Comparison of ENCODE assay signal across 26 cellular contexts in the genomic region with DNA sequence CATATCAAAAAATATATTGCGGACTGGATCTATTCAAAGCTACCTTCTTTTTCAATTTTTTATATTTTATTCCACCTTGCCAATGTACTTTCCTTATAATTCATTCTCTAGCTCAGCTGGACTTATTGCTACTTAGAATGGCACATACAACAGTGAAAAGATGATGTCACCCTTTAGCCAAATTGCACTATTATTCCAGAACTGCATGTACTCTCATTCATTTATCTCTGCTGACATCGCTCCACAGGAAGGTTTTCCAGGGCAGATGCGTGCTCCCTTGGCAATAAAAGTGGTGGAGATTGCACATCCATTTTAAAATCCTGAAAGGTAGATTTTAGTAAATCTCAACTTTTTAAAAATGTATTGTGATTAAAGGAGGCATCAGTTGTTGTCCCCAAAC.
DNase-seq lines count a peak whose midpoint lies in the region; ATAC-seq, FAIRE-seq and TF ChIP-seq lines count a peak whose summit lies in the region.
"Had no signal": no experiment of that assay in that cellular context is flagged by ENCODE, and none has a peak within 500 bp of the region (broad histone marks: within the 10 kb centered on the region; RNA-seq: fewer than 3 reads in every experiment).

No MANE protein-coding gene starts in this region.

- ATAC-seq in A549 (no peak), IMR-90 (ENCODE audit: low read depth) (no peak), pancreas (no peak)
- no peak for ATAC-seq in naive thymus-derived CD8-positive, alpha-beta T cell
- ATAC-seq: esophagus mucosa, gastrocnemius medialis, GM12878, GM23338 had no signal

- dilution Hi-C loops in IMR-90 (cut with HindIII; ENCODE audit: low sequenced_read_pairs, unreplicated experiment): no loop called here

- intact Hi-C loops in IMR-90 (cut with micrococcal nuclease): no loop called here
- intact Hi-C loops in dorsolateral prefrontal cortex (cut with DNase I): no loop called here
- intact Hi-C loops in pancreas (cut with DNase I): no loop called here
- intact Hi-C loops in testis (cut with DNase I; ENCODE audit: low total_unique reads): no loop called here

- no peak overlapping the region for H2AK9ac ChIP-seq in IMR-90 (replicated peaks; ENCODE audit: low read depth, low read length, poor library complexity)

- H3K27me3 Mint-ChIP-seq in naive thymus-derived CD8-positive, alpha-beta T cell: peaks cover 0 to 7% (median 4%) of the 10 kb centered on the region in 5 donors
- H3K27me3 Mint-ChIP-seq: activated T-cell treated with anti-CD3 and anti-CD28 coated beads, Interleukin-2, amount 50 U/mL, for 24 hours; CD4-positive, alpha-beta T cell had no signal

- TF ChIP-seq RAD21 in A549 (conservative IDR thresholded peaks at IDR 0.05 in 1 of 2, IDR thresholded peaks at IDR 0.05 in 1 of 2): no peak
- TF ChIP-seq RAD21 in IMR-90 (IDR thresholded peaks at IDR 0.05; ENCODE audit: low read length): no peak

- H3K36me3 Mint-ChIP-seq in naive thymus-derived CD8-positive, alpha-beta T cell: no peaks in the 10 kb centered on the region

- no TSS peak for BruUV-seq in IMR-90 (replicated peaks; lab: Mats Ljungman, UMichigan)

- CTCF ChIA-PET in A549 (lab: Yijun Ruan, JAX) (interaction anchor here (0.5 to 0.8 kb wide), 2 partner anchors 12 to 67 kb away, joined by 3 to 5 read pairs; no protein-coding TSS in a partner anchor), IMR-90 (lab: Yijun Ruan, JAX) (interaction anchor here (0.5 kb wide), 1 partner anchor 25 kb away, joined by 5 read pairs; no protein-coding TSS in a partner anchor)

- no peak overlapping the region for H2AFZ ChIP-seq in IMR-90 (replicated peaks; ENCODE audit: low read length, poor library complexity)
- H2AFZ ChIP-seq: GM23338 had no signal

- no peaks in the 10 kb centered on the region for H3K4me1 Mint-ChIP-seq in naive thymus-derived CD8-positive, alpha-beta T cell
- H3K4me1 Mint-ChIP-seq: GM23338 had no signal

- no peak overlapping the region for H2BK15ac ChIP-seq in IMR-90 (ENCODE audit: low read depth, low read length)
- no peak overlapping the region for H2BK15ac ChIP-seq in mesendoderm (replicated peaks; ENCODE audit: low read depth)

- no peak overlapping the region for H2BK5ac ChIP-seq in IMR-90 (ENCODE audit: low read depth, low read length, poor library complexity, severe bottlenecking)
- no peak overlapping the region for H2BK5ac ChIP-seq in mesendoderm (ENCODE audit: low read length)

- H4K5ac ChIP-seq in IMR-90 (ENCODE audit: low read depth, low read length) (no peak overlapping the region), mesendoderm (ENCODE audit: low read length) (no peak overlapping the region)

- H3K79me1 ChIP-seq in IMR-90 (ENCODE audit: low read depth in 1 of 2, low read length in 2 of 2): no peaks in the 10 kb centered on the region
- no peaks in the 10 kb centered on the region for H3K79me1 ChIP-seq in mesendoderm (ENCODE audit: low read length)

- TF ChIP-seq CTCF in A549 (IDR thresholded peaks at IDR 0.05) (no peak), IMR-90 (conservative IDR thresholded peaks at IDR 0.05; ENCODE audit: low read depth, low read length) (no peak), dorsolateral prefrontal cortex (IDR thresholded peaks at IDR 0.05 in 54 of 56, conservative IDR thresholded peaks at IDR 0.05 in 2 of 56; ENCODE audit: low read depth in 1 of 56, partially characterized antibody in 56 of 56) (peak in 2 of 56 donors; percentile 4 to 10), pancreas (IDR thresholded peaks at IDR 0.05) (no peak), testis (IDR thresholded peaks at IDR 0.05) (no peak)

- H3K27ac ChIP-seq in A549 (peak overlapping the region in 1 of 2 experiments; percentile 26; a peak in 1 of 6 replicates), IMR-90 (ENCODE audit: insufficient read depth, low read length) (no peak overlapping the region), dorsolateral prefrontal cortex (peak overlapping the region in 32 of 59 donors; percentile 1 to 81 (median 55)), mesendoderm (ENCODE audit: low read depth, low read length) (no peak overlapping the region), pancreas (no peak overlapping the region), testis (no peak overlapping the region)
- H3K27ac ChIP-seq: gastrocnemius medialis, RWPE1, uterus had no signal

- no peaks in the 10 kb centered on the region for H3K9me1 ChIP-seq in IMR-90 (ENCODE audit: insufficient read depth, low read length)

- POLR2A ChIA-PET in A549 (lab: Yijun Ruan, JAX): no interaction called here
- POLR2A ChIA-PET in IMR-90 (lab: Charles Lee; ENCODE audit: unreplicated experiment): no interaction called here
- POLR2A ChIA-PET in naive thymus-derived CD8-positive, alpha-beta T cell (lab: Charles Lee): no interaction called here

- H3K56ac ChIP-seq in IMR-90 (ENCODE audit: extremely low read depth, insufficient read depth, low read length): no peak overlapping the region
- no peak overlapping the region for H3K56ac ChIP-seq in mesendoderm (ENCODE audit: low read length)

- H3K4me3 ChIP-seq in A549: no peak overlapping the region
- H3K4me3 ChIP-seq in IMR-90 (ENCODE audit: insufficient read depth, low read depth, low read length): no peak overlapping the region
- H3K4me3 ChIP-seq in dorsolateral prefrontal cortex: peak overlapping the region in 4 of 59 donors; percentile 1 to 26 (median 12)
- H3K4me3 ChIP-seq in mesendoderm (ENCODE audit: low read length): no peak overlapping the region
- H3K4me3 ChIP-seq in pancreas: no peak overlapping the region
- H3K4me3 ChIP-seq in testis: no peak overlapping the region
- H3K4me3 ChIP-seq: gastrocnemius medialis, GM12878, GM23338, uterus had no signal

- H3K4me1 ChIP-seq in A549 (peaks cover 3% of the 10 kb centered on the region; the same call in 1 of the 3 replicates), IMR-90 (ENCODE audit: control insufficient read depth, insufficient read depth, low read length) (no peaks in the 10 kb centered on the region), mesendoderm (ENCODE audit: control insufficient read depth, low read depth, low read length) (no peaks in the 10 kb centered on the region), pancreas (no peaks in the 10 kb centered on the region), testis (no peaks in the 10 kb centered on the region)
- H3K4me1 ChIP-seq: gastrocnemius medialis, uterus had no signal

- no peak overlapping the region for H3K18ac ChIP-seq in IMR-90 (ENCODE audit: low read depth, low read length)
- H3K18ac ChIP-seq in mesendoderm (ENCODE audit: low read length): no peak overlapping the region

- FAIRE-seq in A549 (lab: Jason Lieb, UNC): no peak
- FAIRE-seq in pancreas (lab: Jason Lieb, UNC): no peak
- FAIRE-seq: GM12878, kidney had no signal

- no peaks in the 10 kb centered on the region for H3K9me3 ChIP-seq in A549
- no peaks in the 10 kb centered on the region for H3K9me3 ChIP-seq in IMR-90 (ENCODE audit: control insufficient read depth, insufficient read depth, low read length)
- no peaks in the 10 kb centered on the region for H3K9me3 ChIP-seq in pancreas
- no peaks in the 10 kb centered on the region for H3K9me3 ChIP-seq in testis
- H3K9me3 ChIP-seq: gastrocnemius medialis, uterus had no signal

- H4K20me1 ChIP-seq in IMR-90 (ENCODE audit: insufficient read depth, low read length): no peaks in the 10 kb centered on the region

- H2BK120ac ChIP-seq in IMR-90 (ENCODE audit: low read depth, low read length) (no peak overlapping the region), mesendoderm (ENCODE audit: low read depth, low read length) (no peak overlapping the region)

- no peak overlapping the region for H3K27ac Mint-ChIP-seq in naive thymus-derived CD8-positive, alpha-beta T cell
- H3K27ac Mint-ChIP-seq: activated naive CD4-positive, alpha-beta T cell treated with anti-CD3 and anti-CD28 coated beads for 36 hours; activated T-cell treated with anti-CD3 and anti-CD28 coated beads, Interleukin-2, amount 50 U/mL, for 24 hours; CD4-positive, alpha-beta T cell; GM23338 had no signal

- TF ChIP-seq POLR2A in A549 (IDR thresholded peaks at IDR 0.05; ENCODE audit: low read length): no peak
- no peak for TF ChIP-seq POLR2A in IMR-90 (IDR thresholded peaks at IDR 0.05; ENCODE audit: low read depth, low read length)
- TF ChIP-seq POLR2A in testis (IDR thresholded peaks at IDR 0.05): no peak

- H3K14ac ChIP-seq in IMR-90 (replicated peaks; ENCODE audit: low read depth, low read length): no peak overlapping the region

- H2AK5ac ChIP-seq in IMR-90 (ENCODE audit: low read depth, low read length) (no peak overlapping the region), mesendoderm (ENCODE audit: low read length) (no peak overlapping the region)

- no peak for DNase-seq in A549 (ENCODE audit: low read depth in 1 of 2, low spot score in 1 of 2)
- DNase-seq in IMR-90: peak; percentile 16
- peak; percentile 55 for DNase-seq in SK-N-DZ (ENCODE audit: low spot score)
- DNase-seq in dorsolateral prefrontal cortex: no peak
- DNase-seq in naive thymus-derived CD8-positive, alpha-beta T cell: no peak
- DNase-seq in mesendoderm: no peak
- no peak for DNase-seq in pancreas
- no peak for DNase-seq in testis
- DNase-seq: activated CD4-positive, CD25-positive, alpha-beta regulatory T cell treated with anti-CD3 and anti-CD28 coated beads, Interleukin-2, amount 50 U/mL, for 72 hours; activated naive CD4-positive, alpha-beta T cell treated with anti-CD3 and anti-CD28 coated beads for 36 hours; activated T-cell treated with anti-CD3 and anti-CD28 coated beads, Interleukin-2, amount 50 U/mL, for 24 hours; CD4-positive, alpha-beta T cell; central memory CD4-positive, alpha-beta T cell; DMS153; effector CD4-positive, alpha-beta T cell; gastrocnemius medialis; kidney; NCI-H1105; NCI-H226; occipital lobe; stimulated activated CD8-positive, alpha-beta memory T cell treated with anti-CD3 and anti-CD28 coated beads, Interleukin-4, amount 100 ng/mL, for 48 hours; uterus had no signal

- no peak overlapping the region for H4K91ac ChIP-seq in IMR-90 (ENCODE audit: insufficient read depth, low read depth, low read length)

- H3K36me3 ChIP-seq in IMR-90 (ENCODE audit: control insufficient read depth, insufficient read depth, low read length) (no peaks in the 10 kb centered on the region), mesendoderm (ENCODE audit: control insufficient read depth, insufficient read depth, low read length) (no peaks in the 10 kb centered on the region), pancreas (no peaks in the 10 kb centered on the region), testis (ENCODE audit: low read depth, missing control alignments) (no peaks in the 10 kb centered on the region)
- H3K36me3 ChIP-seq: gastrocnemius medialis, uterus had no signal

- no peaks in the 10 kb centered on the region for H3K79me2 ChIP-seq in mesendoderm (ENCODE audit: control insufficient read depth, insufficient read depth, low read length)

- H3K4me2 ChIP-seq in A549 (peak overlapping the region; percentile 2; the same call in 2 of the 3 replicates), IMR-90 (ENCODE audit: low read depth, low read length) (no peak overlapping the region), mesendoderm (ENCODE audit: low read length) (no peak overlapping the region)
- H3K4me2 ChIP-seq: GM23338 had no signal

- H3K27me3 ChIP-seq in IMR-90 (ENCODE audit: control insufficient read depth, insufficient read depth, low read length): peaks cover 16% of the 10 kb centered on the region
- no peaks in the 10 kb centered on the region for H3K27me3 ChIP-seq in dorsolateral prefrontal cortex
- H3K27me3 ChIP-seq in mesendoderm (ENCODE audit: insufficient read depth, low read length, poor library complexity): no peaks in the 10 kb centered on the region
- H3K27me3 ChIP-seq in pancreas: no peaks in the 10 kb centered on the region
- H3K27me3 ChIP-seq in testis: no peaks in the 10 kb centered on the region
- H3K27me3 ChIP-seq: gastrocnemius medialis, uterus had no signal

- H3K9ac ChIP-seq in IMR-90 (ENCODE audit: low read depth, low read length) (no peak overlapping the region), mesendoderm (ENCODE audit: low read length) (no peak overlapping the region)

- no peak overlapping the region for H4K8ac ChIP-seq in IMR-90 (ENCODE audit: low read depth in 2 of 2, low read length in 2 of 2)
- no peak overlapping the region for H4K8ac ChIP-seq in mesendoderm (ENCODE audit: low read depth, low read length)

- no peak overlapping the region for H2BK20ac ChIP-seq in IMR-90 (ENCODE audit: low read depth, low read length)

- H3K4me3 Mint-ChIP-seq in naive thymus-derived CD8-positive, alpha-beta T cell: no peak overlapping the region
- H3K4me3 Mint-ChIP-seq: activated naive CD4-positive, alpha-beta T cell treated with anti-CD3 and anti-CD28 coated beads for 36 hours; activated T-cell treated with anti-CD3 and anti-CD28 coated beads, Interleukin-2, amount 50 U/mL, for 24 hours; CD4-positive, alpha-beta T cell; GM23338 had no signal

- H3K23ac ChIP-seq in IMR-90 (ENCODE audit: low read depth, low read length): no peak overlapping the region
- H3K23ac ChIP-seq in mesendoderm (ENCODE audit: low read length): no peak overlapping the region

- no peak for TF ChIP-seq EP300 in A549 (IDR thresholded peaks at IDR 0.05)

- in situ Hi-C loops in IMR-90 (cut with MboI; ENCODE audit: low sequenced_read_pairs): no loop called here

- H3K9me3 Mint-ChIP-seq in naive thymus-derived CD8-positive, alpha-beta T cell: no peaks in the 10 kb centered on the region
- H3K9me3 Mint-ChIP-seq: activated naive CD4-positive, alpha-beta T cell treated with anti-CD3 and anti-CD28 coated beads for 36 hours; activated T-cell treated with anti-CD3 and anti-CD28 coated beads, Interleukin-2, amount 50 U/mL, for 24 hours; CD4-positive, alpha-beta T cell; GM23338 had no signal

- H3K4ac ChIP-seq in IMR-90 (ENCODE audit: low read depth, low read length): no peak overlapping the region
- H3K4ac ChIP-seq in mesendoderm (ENCODE audit: low read depth, low read length): no peak overlapping the region

- WGBS in A549 (ENCODE audit: missing lambda C conversion rate): 39% methylated on average over 3 of the region's 3 CpGs
- WGBS in IMR-90 (ENCODE audit: extremely low coverage in 2 of 2, insufficient read length in 1 of 2), 2 experiments: no CpG with 5 or more reads among the region's 3 CpGs
- no CpG with 5 or more reads among the region's 3 CpGs for WGBS in mesendoderm (ENCODE audit: extremely low coverage, insufficient coverage, low lambda C conversion rate)
- WGBS in pancreas, 2 donors: 71 to 78% methylated on average over 3 of the region's 3 CpGs
- 53 to 57% methylated on average over 3 of the region's 3 CpGs for WGBS in testis, 2 donors

Comparison
In these comparisons a context has a peak if more than half of its experiments do, and no peak if none do; other contexts are left out.
1. DNase-seq: peak in IMR-90 (single experiment) and SK-N-DZ (single experiment); none in A549 (0 of 2), dorsolateral prefrontal cortex (0 of 10), naive thymus-derived CD8-positive, alpha-beta T cell (0 of 10), mesendoderm (single experiment), pancreas (0 of 6) and testis (single experiment).
2. H3K27ac ChIP-seq: peak in dorsolateral prefrontal cortex (32 of 59); none in IMR-90 (single experiment), mesendoderm (single experiment), pancreas (0 of 4) and testis (0 of 2).